ENCODE assay signal across 35 cellular contexts in genomic region chr7:152046531-152046930, GRCh38.
"Had no signal": no experiment of that assay in that cellular context is flagged by ENCODE, and none has a peak within 500 bp of the region (broad histone marks: within the 10 kb centered on the region; RNA-seq: fewer than 3 reads in every experiment).

No MANE protein-coding gene starts in this region.

- H3K36me3 ChIP-seq: MG63 had no signal

- H3K4me3 ChIP-seq: MG63 had no signal

- H3K9me3 ChIP-seq: MG63 had no signal

- DNase-seq: MG63, MM.1S, MV-4-11, NCI-H1048, NCI-H1092, NCI-H1092 treated with DMSO at 0.1 percent for 48 hours, NCI-H1105, NCI-H1105 treated with DMSO at 0.1 percent for 48 hours, NCI-H1417, NCI-H1417 treated with DMSO at 0.1 percent for 48 hours, NCI-H1436, NCI-H1436 treated with DMSO at 0.1 percent for 48 hours, NCI-H146, NCI-H1694, NCI-H1694 treated with DMSO at 0.1 percent for 48 hours, NCI-H187, NCI-H187 treated with DMSO at 0.1 percent for 48 hours, NCI-H1930, NCI-H2029, NCI-H2029 treated with DMSO at 0.1 percent for 48 hours, NCI-H2081, NCI-H2081 treated with DMSO at 0.1 percent for 48 hours, NCI-H2107, NCI-H2171, NCI-H2171 treated with DMSO at 0.1 percent for 48 hours, NCI-H2227 treated with DMSO at 0.1 percent for 48 hours, NCI-H226, NCI-H345, NCI-H446, NCI-H446 treated with DMSO at 0.1 percent for 48 hours, NCI-H510A, NCI-H510A treated with DMSO at 0.1 percent for 48 hours, NCI-H524, NCI-H524 treated with DMSO at 0.1 percent for 48 hours, NCI-H526 had no signal

- H3K27me3 ChIP-seq: MG63 had no signal
